8 cellular contexts compared by ENCODE assay signal in genomic region chr1:161164901-161165620, GRCh38.
A peak's percentile ranks its signal among the peaks of the same experiment; 100 is the strongest.
DNase-seq lines count a peak whose midpoint lies in the region; ATAC-seq lines count a peak whose summit lies in the region.

No MANE protein-coding gene starts in this region.

- H3K36me3 Mint-ChIP-seq in activated naive CD8-positive, alpha-beta T cell, result peaks cover 5% of the 10 kb centered on the region
- peaks cover 26 to 53% of the 10 kb centered on the region in 2 donors for H3K36me3 Mint-ChIP-seq in stimulated activated naive B cell treated with anti-CD40 and anti-IgM and Interleukin-4, amounts not matched to agents 10 μg/mL and 1 μg/mL and 100 μg/mL, for 72 hours

- H3K9me3 Mint-ChIP-seq in activated naive CD8-positive, alpha-beta T cell (ENCODE audit: low read depth), result no peaks in the 10 kb centered on the region
- H3K9me3 Mint-ChIP-seq in stimulated activated naive B cell treated with anti-CD40 and anti-IgM and Interleukin-4, amounts not matched to agents 10 μg/mL and 1 μg/mL and 100 μg/mL, for 72 hours, result no peaks in the 10 kb centered on the region

- no peak for ATAC-seq in stimulated activated naive B cell treated with anti-CD40 and anti-IgM and Interleukin-4, amounts not matched to agents 10 μg/mL and 1 μg/mL and 100 μg/mL, for 72 hours (replicated peaks)
- ATAC-seq in HG02938 (IDR thresholded peaks at IDR 0.05; ENCODE audit: unreplicated experiment), result no peak
- ATAC-seq in activated CD4-positive, CD25-positive, alpha-beta regulatory T cell treated with anti-CD3 and anti-CD28 coated beads, Interleukin-2, amount 50 U/mL, for 24 hours, result no peak

- peak overlapping the region; percentile 37 for H3K9ac ChIP-seq in iPS-15b (ENCODE audit: low read depth, low read length)

- peaks cover 17% of the 10 kb centered on the region for H3K36me3 ChIP-seq in iPS-15b (ENCODE audit: control insufficient read depth, insufficient read depth, low read length)

- no peaks in the 10 kb centered on the region for H3K4me1 ChIP-seq in iPS-15b (ENCODE audit: control insufficient read depth, insufficient read depth, low read length)

- H3K27me3 ChIP-seq in iPS-15b (ENCODE audit: control insufficient read depth, insufficient read depth, low read length), result no peaks in the 10 kb centered on the region

- H3K4me3 Mint-ChIP-seq in activated naive CD8-positive, alpha-beta T cell, result peak overlapping the region; percentile 52
- H3K4me3 Mint-ChIP-seq in stimulated activated naive B cell treated with anti-CD40 and anti-IgM and Interleukin-4, amounts not matched to agents 10 μg/mL and 1 μg/mL and 100 μg/mL, for 72 hours, result peak overlapping the region; percentile 31 to 48

- H3K9me3 ChIP-seq in iPS-15b (ENCODE audit: control insufficient read depth, insufficient read depth, low read length), result no peaks in the 10 kb centered on the region

- no peaks in the 10 kb centered on the region for H3K27me3 Mint-ChIP-seq in activated naive CD8-positive, alpha-beta T cell
- no peaks in the 10 kb centered on the region for H3K27me3 Mint-ChIP-seq in stimulated activated naive B cell treated with anti-CD40 and anti-IgM and Interleukin-4, amounts not matched to agents 10 μg/mL and 1 μg/mL and 100 μg/mL, for 72 hours

- H3K4me3 ChIP-seq in iPS-15b (ENCODE audit: low read depth, low read length), result peak overlapping the region; percentile 96

- H3K27ac Mint-ChIP-seq in activated naive CD8-positive, alpha-beta T cell, result peak overlapping the region; percentile 90
- peak overlapping the region; percentile 97 for H3K27ac Mint-ChIP-seq in stimulated activated naive B cell treated with anti-CD40 and anti-IgM and Interleukin-4, amounts not matched to agents 10 μg/mL and 1 μg/mL and 100 μg/mL, for 72 hours

- peak; percentile 51 for DNase-seq in DMS53 (lab: John Stamatoyannopoulos, UW)
- no peak for DNase-seq in DMS53 treated with DMSO at 0.1 percent for 48 hours (lab: John Stamatoyannopoulos, UW; ENCODE audit: unreplicated experiment)
- no peak for DNase-seq in stimulated activated naive B cell treated with anti-CD40 and anti-IgM and Interleukin-4, amounts not matched to agents 10 μg/mL and 1 μg/mL and 100 μg/mL, for 72 hours
- no peak for DNase-seq in AG08396 (ENCODE audit: low spot score)

- peaks cover 44% of the 10 kb centered on the region for H3K4me1 Mint-ChIP-seq in activated naive CD8-positive, alpha-beta T cell (ENCODE audit: low read depth)
- peaks cover 54 to 71% of the 10 kb centered on the region in 2 donors for H3K4me1 Mint-ChIP-seq in stimulated activated naive B cell treated with anti-CD40 and anti-IgM and Interleukin-4, amounts not matched to agents 10 μg/mL and 1 μg/mL and 100 μg/mL, for 72 hours
